23 cellular contexts compared by ENCODE assay signal in the genomic region with DNA sequence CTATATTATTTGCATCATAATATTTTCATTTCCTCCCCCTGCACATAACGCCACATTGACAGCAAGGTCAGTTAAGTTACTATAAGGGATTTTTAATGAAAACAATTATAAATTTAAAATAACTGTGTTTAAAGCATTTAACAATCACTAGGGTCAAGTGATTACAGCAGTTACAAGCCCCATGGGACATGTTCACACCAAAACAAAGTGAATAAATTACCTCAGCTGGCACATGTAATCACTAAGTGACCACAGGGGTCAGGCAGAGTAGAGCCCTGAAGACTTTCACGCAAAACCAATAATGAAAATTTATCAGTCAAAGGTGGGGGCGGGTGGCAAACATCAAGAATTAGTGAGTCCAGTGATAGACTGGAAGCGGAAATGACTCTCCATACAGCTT.
DNase-seq lines count a peak whose midpoint lies in the region; ATAC-seq, FAIRE-seq and TF ChIP-seq lines count a peak whose summit lies in the region.
"Had no signal": no experiment of that assay in that cellular context is flagged by ENCODE, and none has a peak within 500 bp of the region (broad histone marks: within the 10 kb centered on the region; RNA-seq: fewer than 3 reads in every experiment).

No MANE protein-coding gene starts in this region.

- no peak for ATAC-seq in activated CD4-positive, CD25-positive, alpha-beta regulatory T cell treated with anti-CD3 and anti-CD28 coated beads, Interleukin-2, amount 50 U/mL, for 24 hours
- ATAC-seq: A549 had no signal

- no peaks in the 10 kb centered on the region for H3K9me3 Mint-ChIP-seq in type B pancreatic cell

- H3K4me1 ChIP-seq in HEK293 (ENCODE audit: control insufficient read depth, insufficient read depth, low read length) = 0 out of 2 replicates have a peak, but pooled peaks cover 3% of the 10 kb centered on the region
- H3K4me1 ChIP-seq: A549 had no signal

- H3K27ac ChIP-seq in HEK293 (ENCODE audit: extremely low read depth, low read depth, low read length) = no peak overlapping the region; the same call in 1 of the 2 replicates
- H3K27ac ChIP-seq: A549, GM23248 had no signal

- FAIRE-seq in D721Med (lab: Jason Lieb, UNC) = no peak
- FAIRE-seq: A549, G401.6, GM19239, H1 had no signal

- no peak overlapping the region for H3K27ac Mint-ChIP-seq in type B pancreatic cell
- H3K27ac Mint-ChIP-seq: CD4-positive, alpha-beta memory T cell; HFFc6 had no signal

- H3K36me3 ChIP-seq in HEK293 (ENCODE audit: control insufficient read depth in 2 of 2, insufficient read depth in 1 of 2, low read length in 2 of 2) = no peaks in the 10 kb centered on the region

- CTCF ChIA-PET in HEK293 (lab: Yijun Ruan, JAX) = no interaction called here

- no peak overlapping the region for H3K4me3 ChIP-seq in HEK293 (ENCODE audit: low read depth, low read length)
- H3K4me3 ChIP-seq: A549, GM23248 had no signal

- POLR2A ChIA-PET in HEK293 (lab: Yijun Ruan, JAX) = no interaction called here

- peaks cover 59% of the 10 kb centered on the region for H3K4me1 Mint-ChIP-seq in type B pancreatic cell (ENCODE audit: unreplicated experiment)
- H3K4me1 Mint-ChIP-seq: CD4-positive, alpha-beta memory T cell had no signal

- H3K36me3 Mint-ChIP-seq in type B pancreatic cell = peaks cover 13% of the 10 kb centered on the region
- H3K36me3 Mint-ChIP-seq: CD4-positive, alpha-beta memory T cell had no signal

- TF ChIP-seq CTCF in HEK293 (tag by site-specific recombination; IDR thresholded peaks at IDR 0.05) (no peak), type B pancreatic cell (conservative IDR thresholded peaks at IDR 0.05) (no peak), D721Med (IDR thresholded peaks at IDR 0.05; ENCODE audit: insufficient read depth, missing control alignments) (no peak)

- no peaks in the 10 kb centered on the region for H3K27me3 Mint-ChIP-seq in type B pancreatic cell

- H3K4me3 Mint-ChIP-seq in type B pancreatic cell = peak overlapping the region; percentile 5
- H3K4me3 Mint-ChIP-seq: CD4-positive, alpha-beta memory T cell; HFFc6 had no signal

- H3K9me3 ChIP-seq in HEK293 (ENCODE audit: control insufficient read depth, insufficient read depth, low read depth, low read length) = no peaks in the 10 kb centered on the region
- H3K9me3 ChIP-seq: A549 had no signal

- peak; percentile 91 for DNase-seq in NCI-H69 (lab: John Stamatoyannopoulos, UW)
- DNase-seq in left kidney (ENCODE audit: low read depth, low spot score) = peak; percentile 28
- DNase-seq in type B pancreatic cell (ENCODE audit: extremely low spot score, unreplicated experiment) = no peak
- DNase-seq in D721Med (ENCODE audit: insufficient read length, low spot score) = no peak
- no peak for DNase-seq in iPS-NIHi7 (ENCODE audit: extremely low spot score)
- DNase-seq: 8988T; ACHN; C1 segment of cervical spinal cord; Calu3; CD4-positive, alpha-beta memory T cell; COR-L47; DMS153; DND-41; GM23248; H7; HCEC 1CT; HFFc6 had no signal

TF ChIP-seq in HEK293, 187 proteins besides CTCF, POLR2A, EP300 and RAD21 (continues in another document):
- TF ChIP-seq, protein P1, sequence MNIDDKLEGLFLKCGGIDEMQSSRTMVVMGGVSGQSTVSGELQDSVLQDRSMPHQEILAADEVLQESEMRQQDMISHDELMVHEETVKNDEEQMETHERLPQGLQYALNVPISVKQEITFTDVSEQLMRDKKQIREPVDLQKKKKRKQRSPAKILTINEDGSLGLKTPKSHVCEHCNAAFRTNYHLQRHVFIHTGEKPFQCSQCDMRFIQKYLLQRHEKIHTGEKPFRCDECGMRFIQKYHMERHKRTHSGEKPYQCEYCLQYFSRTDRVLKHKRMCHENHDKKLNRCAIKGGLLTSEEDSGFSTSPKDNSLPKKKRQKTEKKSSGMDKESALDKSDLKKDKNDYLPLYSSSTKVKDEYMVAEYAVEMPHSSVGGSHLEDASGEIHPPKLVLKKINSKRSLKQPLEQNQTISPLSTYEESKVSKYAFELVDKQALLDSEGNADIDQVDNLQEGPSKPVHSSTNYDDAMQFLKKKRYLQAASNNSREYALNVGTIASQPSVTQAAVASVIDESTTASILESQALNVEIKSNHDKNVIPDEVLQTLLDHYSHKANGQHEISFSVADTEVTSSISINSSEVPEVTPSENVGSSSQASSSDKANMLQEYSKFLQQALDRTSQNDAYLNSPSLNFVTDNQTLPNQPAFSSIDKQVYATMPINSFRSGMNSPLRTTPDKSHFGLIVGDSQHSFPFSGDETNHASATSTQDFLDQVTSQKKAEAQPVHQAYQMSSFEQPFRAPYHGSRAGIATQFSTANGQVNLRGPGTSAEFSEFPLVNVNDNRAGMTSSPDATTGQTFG (tag by site-specific recombination; IDR thresholded peaks at IDR 0.05; ENCODE audit: borderline replicate concordance) = no peak
- TF ChIP-seq, protein P2, sequence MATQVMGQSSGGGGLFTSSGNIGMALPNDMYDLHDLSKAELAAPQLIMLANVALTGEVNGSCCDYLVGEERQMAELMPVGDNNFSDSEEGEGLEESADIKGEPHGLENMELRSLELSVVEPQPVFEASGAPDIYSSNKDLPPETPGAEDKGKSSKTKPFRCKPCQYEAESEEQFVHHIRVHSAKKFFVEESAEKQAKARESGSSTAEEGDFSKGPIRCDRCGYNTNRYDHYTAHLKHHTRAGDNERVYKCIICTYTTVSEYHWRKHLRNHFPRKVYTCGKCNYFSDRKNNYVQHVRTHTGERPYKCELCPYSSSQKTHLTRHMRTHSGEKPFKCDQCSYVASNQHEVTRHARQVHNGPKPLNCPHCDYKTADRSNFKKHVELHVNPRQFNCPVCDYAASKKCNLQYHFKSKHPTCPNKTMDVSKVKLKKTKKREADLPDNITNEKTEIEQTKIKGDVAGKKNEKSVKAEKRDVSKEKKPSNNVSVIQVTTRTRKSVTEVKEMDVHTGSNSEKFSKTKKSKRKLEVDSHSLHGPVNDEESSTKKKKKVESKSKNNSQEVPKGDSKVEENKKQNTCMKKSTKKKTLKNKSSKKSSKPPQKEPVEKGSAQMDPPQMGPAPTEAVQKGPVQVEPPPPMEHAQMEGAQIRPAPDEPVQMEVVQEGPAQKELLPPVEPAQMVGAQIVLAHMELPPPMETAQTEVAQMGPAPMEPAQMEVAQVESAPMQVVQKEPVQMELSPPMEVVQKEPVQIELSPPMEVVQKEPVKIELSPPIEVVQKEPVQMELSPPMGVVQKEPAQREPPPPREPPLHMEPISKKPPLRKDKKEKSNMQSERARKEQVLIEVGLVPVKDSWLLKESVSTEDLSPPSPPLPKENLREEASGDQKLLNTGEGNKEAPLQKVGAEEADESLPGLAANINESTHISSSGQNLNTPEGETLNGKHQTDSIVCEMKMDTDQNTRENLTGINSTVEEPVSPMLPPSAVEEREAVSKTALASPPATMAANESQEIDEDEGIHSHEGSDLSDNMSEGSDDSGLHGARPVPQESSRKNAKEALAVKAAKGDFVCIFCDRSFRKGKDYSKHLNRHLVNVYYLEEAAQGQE (tag by site-specific recombination; IDR thresholded peaks at IDR 0.05) = no peak
- TF ChIP-seq GFI1B (tag by site-specific recombination; IDR thresholded peaks at IDR 0.05) = peak; percentile 41; the same call in 1 of the 2 replicates
- TF ChIP-seq ZNF302 (tag by site-specific recombination; IDR thresholded peaks at IDR 0.05; ENCODE audit: low read depth) = no peak
- TF ChIP-seq ZNF24 (tag by site-specific recombination; IDR thresholded peaks at IDR 0.05) = 0 out of 2 replicates have a peak, but pooled peaks have one; percentile 19
- TF ChIP-seq, protein P3, sequence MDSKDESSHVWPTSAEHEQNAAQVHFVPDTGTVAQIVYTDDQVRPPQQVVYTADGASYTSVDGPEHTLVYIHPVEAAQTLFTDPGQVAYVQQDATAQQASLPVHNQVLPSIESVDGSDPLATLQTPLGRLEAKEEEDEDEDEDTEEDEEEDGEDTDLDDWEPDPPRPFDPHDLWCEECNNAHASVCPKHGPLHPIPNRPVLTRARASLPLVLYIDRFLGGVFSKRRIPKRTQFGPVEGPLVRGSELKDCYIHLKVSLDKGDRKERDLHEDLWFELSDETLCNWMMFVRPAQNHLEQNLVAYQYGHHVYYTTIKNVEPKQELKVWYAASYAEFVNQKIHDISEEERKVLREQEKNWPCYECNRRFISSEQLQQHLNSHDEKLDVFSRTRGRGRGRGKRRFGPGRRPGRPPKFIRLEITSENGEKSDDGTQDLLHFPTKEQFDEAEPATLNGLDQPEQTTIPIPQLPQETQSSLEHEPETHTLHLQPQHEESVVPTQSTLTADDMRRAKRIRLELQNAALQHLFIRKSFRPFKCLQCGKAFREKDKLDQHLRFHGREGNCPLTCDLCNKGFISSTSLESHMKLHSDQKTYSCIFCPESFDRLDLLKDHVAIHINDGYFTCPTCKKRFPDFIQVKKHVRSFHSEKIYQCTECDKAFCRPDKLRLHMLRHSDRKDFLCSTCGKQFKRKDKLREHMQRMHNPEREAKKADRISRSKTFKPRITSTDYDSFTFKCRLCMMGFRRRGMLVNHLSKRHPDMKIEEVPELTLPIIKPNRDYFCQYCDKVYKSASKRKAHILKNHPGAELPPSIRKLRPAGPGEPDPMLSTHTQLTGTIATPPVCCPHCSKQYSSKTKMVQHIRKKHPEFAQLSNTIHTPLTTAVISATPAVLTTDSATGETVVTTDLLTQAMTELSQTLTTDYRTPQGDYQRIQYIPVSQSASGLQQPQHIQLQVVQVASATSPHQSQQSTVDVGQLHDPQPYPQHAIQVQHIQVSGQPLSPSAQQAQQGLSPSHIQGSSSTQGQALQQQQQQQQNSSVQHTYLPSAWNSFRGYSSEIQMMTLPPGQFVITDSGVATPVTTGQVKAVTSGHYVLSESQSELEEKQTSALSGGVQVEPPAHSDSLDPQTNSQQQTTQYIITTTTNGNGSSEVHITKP (tag by site-specific recombination; IDR thresholded peaks at IDR 0.05) = no peak
- TF ChIP-seq ZNF416 (tag by site-specific recombination; IDR thresholded peaks at IDR 0.05) = no peak
- peak; percentile 74 for TF ChIP-seq PRDM6 (tag by site-specific recombination; IDR thresholded peaks at IDR 0.05)
- TF ChIP-seq ZFP3 (tag by site-specific recombination; IDR thresholded peaks at IDR 0.05; ENCODE audit: low read depth) = no peak
- no peak for TF ChIP-seq ZSCAN23 (tag by site-specific recombination; IDR thresholded peaks at IDR 0.05)
- TF ChIP-seq ZNF473 (tag by site-specific recombination; IDR thresholded peaks at IDR 0.05) = no peak

Comparison
In these comparisons a context has a peak if more than half of its experiments do, and no peak if none do; other contexts are left out.
1. DNase-seq: peak in NCI-H69 (single experiment) and left kidney (single experiment); none in type B pancreatic cell (single experiment), D721Med (single experiment) and iPS-NIHi7 (single experiment).